In the genomic region with DNA sequence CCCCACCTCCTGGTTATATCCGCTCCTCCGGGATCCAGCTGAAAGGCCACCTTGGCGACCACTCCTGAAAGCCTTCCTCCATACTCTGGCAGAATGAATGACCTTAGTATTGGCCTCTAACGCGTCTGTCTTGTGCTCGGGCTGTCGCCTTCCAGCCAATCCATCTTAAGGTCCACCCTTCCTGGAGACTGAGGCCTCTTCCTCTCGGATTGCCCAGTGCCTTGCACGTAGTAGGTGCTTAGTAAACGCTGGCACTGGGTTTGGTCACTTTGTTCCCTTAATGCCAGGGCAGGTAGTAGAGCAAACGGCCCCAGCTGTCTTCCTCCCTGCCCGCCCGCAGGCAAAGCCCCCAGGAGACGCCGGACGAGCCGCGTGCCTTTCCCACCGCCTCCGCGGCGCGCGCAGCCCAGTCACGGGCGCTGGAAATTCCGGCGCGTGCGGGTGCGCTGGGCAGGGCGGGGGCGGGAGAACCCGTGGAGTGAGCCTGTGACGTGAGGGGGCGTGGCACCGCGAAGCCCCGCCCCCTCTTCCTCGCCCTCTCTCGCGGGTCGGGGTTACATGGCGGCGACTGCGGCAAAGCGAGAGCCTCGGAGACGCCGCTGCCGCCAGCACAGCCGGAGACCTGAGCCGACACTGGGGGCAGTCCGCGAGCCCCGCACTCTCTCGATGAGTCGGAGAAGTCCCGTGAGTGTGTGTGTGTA, we compare ENCODE assay signal across 8 cellular contexts. TPM values are rescaled to one million over a fixed set of nuclear protein-coding genes. Genes with fewer than 3 reads are reported as not detected.
DNase-seq lines count a peak whose midpoint lies in the region; ATAC-seq, FAIRE-seq and TF ChIP-seq lines count a peak whose summit lies in the region.

Gene MAPK6, plus strand, starts transcription at position 527 of the 701 bp plus-strand sequence. CDS start 27,242 bp downstream, outside the sequence.

- peak within 1 kb of the TSS; percentile 92 to 98 (median 94) for H3K27ac ChIP-seq in spleen

- POLR2A ChIA-PET in WTC11 (lab: Charles Lee): no interaction called here

- H3K4me1 Mint-ChIP-seq in WTC11: peaks cover 48% of the 10 kb centered on the region

- H3K27me3 ChIP-seq in bronchial epithelial cell (ENCODE audit: control insufficient read depth, insufficient read depth, low read length) (no peaks in the 10 kb centered on the region), spleen (replicated peaks in 1 of 7) (no peaks in the 10 kb centered on the region)

- DNase-seq in ACHN (peak; percentile 88), NCI-H2227 (lab: John Stamatoyannopoulos, UW; ENCODE audit: unreplicated experiment) (peak; percentile 92), WTC11 (ENCODE audit: low spot score) (peak; percentile 89), bronchial epithelial cell (ENCODE audit: low read depth) (peak; percentile 80), inferior parietal cortex (ENCODE audit: extremely low spot score) (peak; percentile 93), spleen (peak; percentile 98)

- H3K4me3 Mint-ChIP-seq in WTC11: peak within 1 kb of the TSS; percentile 87

- H3K36me3 ChIP-seq in bronchial epithelial cell (ENCODE audit: control insufficient read depth, insufficient read depth, low read length) (no peaks in the 10 kb centered on the region), spleen (no peaks in the 10 kb centered on the region)

- FAIRE-seq in bronchial epithelial cell (lab: Jason Lieb, UNC): no peak

- WGBS in spleen, 5 donors: 5 to 12% (median 6%) methylated on average over 25 to 59 of the region's 59 CpGs

- H3K4me3 ChIP-seq in bronchial epithelial cell (ENCODE audit: low read depth, low read length) (peak within 1 kb of the TSS; percentile 59), spleen (peak within 1 kb of the TSS; percentile 61 to 89 (median 67))

- H3K27ac Mint-ChIP-seq in WTC11: peak within 1 kb of the TSS; percentile 95

- TF ChIP-seq CTCF in WTC11 (IDR thresholded peaks at IDR 0.05) (no peak), bronchial epithelial cell (IDR thresholded peaks at IDR 0.05; ENCODE audit: insufficient read depth, low read length, severe bottlenecking) (no peak), spleen (IDR thresholded peaks at IDR 0.05 in 8 of 11, conservative IDR thresholded peaks at IDR 0.05 in 3 of 11) (peak in 5 of 11 experiments; percentile 5 to 29 (median 14))

- intact Hi-C loops in spleen (cut with DNase I; ENCODE audit: low total_unique reads): no loop called here

- H3K9me3 ChIP-seq in spleen: no peaks in the 10 kb centered on the region

- peak; percentile 49 to 88 (median 62) for TF ChIP-seq POLR2A in spleen (IDR thresholded peaks at IDR 0.05)

- H3K9me3 Mint-ChIP-seq in WTC11: no peaks in the 10 kb centered on the region

- CTCF ChIA-PET in WTC11 (lab: Charles Lee): interaction anchor here (0.7 to 1.3 kb wide), 2 partner anchors 60 to 62 kb away, joined by 3 to 4 read pairs; no protein-coding TSS in a partner anchor

- peaks cover 28 to 61% (median 43%) of the 10 kb centered on the region in 6 donors for H3K4me1 ChIP-seq in spleen

- H3K27me3 Mint-ChIP-seq in WTC11 (ENCODE audit: low read depth): peaks cover 9% of the 10 kb centered on the region

- no peaks in the 10 kb centered on the region for H3K36me3 Mint-ChIP-seq in WTC11

- peak; percentile 72 for ATAC-seq in GM18867 (IDR thresholded peaks at IDR 0.05; ENCODE audit: unreplicated experiment)
- peak; percentile 75 for ATAC-seq in HG03097 (IDR thresholded peaks at IDR 0.05; ENCODE audit: low FRiP score, unreplicated experiment)
- peak; percentile 83 for ATAC-seq in WTC11

- in situ Hi-C loops in ACHN (cut with HindIII; ENCODE audit: low pct_ligation_motif_present, low pct_unique_long_range_greater_than_20kb, low sequenced_read_pairs): no loop called here

TF ChIP-seq in WTC11, 78 proteins besides CTCF, POLR2A, EP300 and RAD21 (continues in another document):
- TF ChIP-seq ZSCAN18 (CRISPR knock-in tag; IDR thresholded peaks at IDR 0.05) (no peak), NR2C2 (CRISPR knock-in tag; IDR thresholded peaks at IDR 0.05) (0 out of 2 replicates have a peak, but pooled peaks have one; percentile 35), ZNF416 (CRISPR knock-in tag; IDR thresholded peaks at IDR 0.05) (no peak), USF2 (CRISPR knock-in tag; IDR thresholded peaks at IDR 0.05) (peak; percentile 30; the same call in 1 of the 2 replicates), TCF7 (CRISPR knock-in tag; IDR thresholded peaks at IDR 0.05; ENCODE audit: low read depth) (no peak), JAZF1 (CRISPR knock-in tag; IDR thresholded peaks at IDR 0.05) (no peak)
- TF ChIP-seq, protein P1, sequence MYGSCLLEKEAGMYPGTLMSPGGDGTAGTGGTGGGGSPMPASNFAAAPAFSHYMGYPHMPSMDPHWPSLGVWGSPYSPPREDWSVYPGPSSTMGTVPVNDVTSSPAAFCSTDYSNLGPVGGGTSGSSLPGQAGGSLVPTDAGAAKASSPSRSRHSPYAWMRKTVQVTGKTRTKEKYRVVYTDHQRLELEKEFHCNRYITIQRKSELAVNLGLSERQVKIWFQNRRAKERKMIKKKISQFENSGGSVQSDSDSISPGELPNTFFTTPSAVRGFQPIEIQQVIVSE (CRISPR knock-in tag; IDR thresholded peaks at IDR 0.05; ENCODE audit: borderline replicate concordance): no peak
- TF ChIP-seq, protein P2, sequence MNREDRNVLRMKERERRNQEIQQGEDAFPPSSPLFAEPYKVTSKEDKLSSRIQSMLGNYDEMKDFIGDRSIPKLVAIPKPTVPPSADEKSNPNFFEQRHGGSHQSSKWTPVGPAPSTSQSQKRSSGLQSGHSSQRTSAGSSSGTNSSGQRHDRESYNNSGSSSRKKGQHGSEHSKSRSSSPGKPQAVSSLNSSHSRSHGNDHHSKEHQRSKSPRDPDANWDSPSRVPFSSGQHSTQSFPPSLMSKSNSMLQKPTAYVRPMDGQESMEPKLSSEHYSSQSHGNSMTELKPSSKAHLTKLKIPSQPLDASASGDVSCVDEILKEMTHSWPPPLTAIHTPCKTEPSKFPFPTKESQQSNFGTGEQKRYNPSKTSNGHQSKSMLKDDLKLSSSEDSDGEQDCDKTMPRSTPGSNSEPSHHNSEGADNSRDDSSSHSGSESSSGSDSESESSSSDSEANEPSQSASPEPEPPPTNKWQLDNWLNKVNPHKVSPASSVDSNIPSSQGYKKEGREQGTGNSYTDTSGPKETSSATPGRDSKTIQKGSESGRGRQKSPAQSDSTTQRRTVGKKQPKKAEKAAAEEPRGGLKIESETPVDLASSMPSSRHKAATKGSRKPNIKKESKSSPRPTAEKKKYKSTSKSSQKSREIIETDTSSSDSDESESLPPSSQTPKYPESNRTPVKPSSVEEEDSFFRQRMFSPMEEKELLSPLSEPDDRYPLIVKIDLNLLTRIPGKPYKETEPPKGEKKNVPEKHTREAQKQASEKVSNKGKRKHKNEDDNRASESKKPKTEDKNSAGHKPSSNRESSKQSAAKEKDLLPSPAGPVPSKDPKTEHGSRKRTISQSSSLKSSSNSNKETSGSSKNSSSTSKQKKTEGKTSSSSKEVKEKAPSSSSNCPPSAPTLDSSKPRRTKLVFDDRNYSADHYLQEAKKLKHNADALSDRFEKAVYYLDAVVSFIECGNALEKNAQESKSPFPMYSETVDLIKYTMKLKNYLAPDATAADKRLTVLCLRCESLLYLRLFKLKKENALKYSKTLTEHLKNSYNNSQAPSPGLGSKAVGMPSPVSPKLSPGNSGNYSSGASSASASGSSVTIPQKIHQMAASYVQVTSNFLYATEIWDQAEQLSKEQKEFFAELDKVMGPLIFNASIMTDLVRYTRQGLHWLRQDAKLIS (CRISPR knock-in tag; IDR thresholded peaks at IDR 0.05; ENCODE audit: borderline replicate concordance): 0 out of 2 replicates have a peak, but pooled peaks have one; percentile 60
- TF ChIP-seq, protein P3, sequence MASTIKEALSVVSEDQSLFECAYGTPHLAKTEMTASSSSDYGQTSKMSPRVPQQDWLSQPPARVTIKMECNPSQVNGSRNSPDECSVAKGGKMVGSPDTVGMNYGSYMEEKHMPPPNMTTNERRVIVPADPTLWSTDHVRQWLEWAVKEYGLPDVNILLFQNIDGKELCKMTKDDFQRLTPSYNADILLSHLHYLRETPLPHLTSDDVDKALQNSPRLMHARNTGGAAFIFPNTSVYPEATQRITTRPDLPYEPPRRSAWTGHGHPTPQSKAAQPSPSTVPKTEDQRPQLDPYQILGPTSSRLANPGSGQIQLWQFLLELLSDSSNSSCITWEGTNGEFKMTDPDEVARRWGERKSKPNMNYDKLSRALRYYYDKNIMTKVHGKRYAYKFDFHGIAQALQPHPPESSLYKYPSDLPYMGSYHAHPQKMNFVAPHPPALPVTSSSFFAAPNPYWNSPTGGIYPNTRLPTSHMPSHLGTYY (CRISPR knock-in tag; IDR thresholded peaks at IDR 0.05): 0 out of 2 replicates have a peak, but pooled peaks have one; percentile 5
- TF ChIP-seq, protein P4, sequence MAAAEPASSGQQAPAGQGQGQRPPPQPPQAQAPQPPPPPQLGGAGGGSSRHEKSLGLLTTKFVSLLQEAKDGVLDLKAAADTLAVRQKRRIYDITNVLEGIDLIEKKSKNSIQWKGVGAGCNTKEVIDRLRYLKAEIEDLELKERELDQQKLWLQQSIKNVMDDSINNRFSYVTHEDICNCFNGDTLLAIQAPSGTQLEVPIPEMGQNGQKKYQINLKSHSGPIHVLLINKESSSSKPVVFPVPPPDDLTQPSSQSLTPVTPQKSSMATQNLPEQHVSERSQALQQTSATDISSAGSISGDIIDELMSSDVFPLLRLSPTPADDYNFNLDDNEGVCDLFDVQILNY (CRISPR knock-in tag; IDR thresholded peaks at IDR 0.05): peak; percentile 79

RNA-seq across cellular contexts. Expression of gene MAPK6, which starts in this region (rescaled TPM):
- total RNA-seq in WTC11 (2021) (82.2 to 95.1 TPM (median 83.2 TPM) in 3 replicates), bronchial epithelial cell (156 and 197 TPM in 2 replicates), spleen (10 to 100 TPM; 17.9 to 28.3 (median 21.9) TPM)
- polyA plus RNA-seq in spleen: 1 to 10 TPM; 3.9 to 7.7 (median 5.6) TPM

Comparison
In these comparisons a context has a peak if more than half of its experiments do, and no peak if none do; other contexts are left out.
1. Peak in every context shown above with its lines: DNase-seq, ATAC-seq, H3K4me3 ChIP-seq and H3K27ac ChIP-seq.